8 cellular contexts compared by ENCODE assay signal in genomic region chr1:166839600-166840308, GRCh38. TPM values are rescaled to one million over a fixed set of nuclear protein-coding genes. Genes with fewer than 3 reads are reported as not detected.
DNase-seq lines count a peak whose midpoint lies in the region; ATAC-seq and TF ChIP-seq lines count a peak whose summit lies in the region.

No MANE protein-coding gene starts in this region.

- H3K27me3 ChIP-seq in left lung: no peaks in the 10 kb centered on the region

- no peak for TF ChIP-seq CTCF in left lung (IDR thresholded peaks at IDR 0.05)

- DNase-seq in NCI-H2029 (lab: John Stamatoyannopoulos, UW) (peak; percentile 40), NCI-H2029 treated with DMSO at 0.1 percent for 48 hours (lab: John Stamatoyannopoulos, UW) (no peak), NCI-H1105 treated with DMSO at 0.1 percent for 48 hours (lab: John Stamatoyannopoulos, UW) (peak; percentile 56), cerebellum (ENCODE audit: low spot score) (peak; percentile 65), left lung (peak; percentile 56 to 92)
- DNase-seq in activated CD4-positive, CD25-positive, alpha-beta regulatory T cell treated with anti-CD3 and anti-CD28 coated beads, Interleukin-2, amount 50 U/mL, for 16 hours (ENCODE audit: low read depth, low spot score): peak; percentile 14
- DNase-seq in stimulated activated CD4-positive, alpha-beta T cell treated with anti-CD3 and anti-CD28 coated beads, Interleukin-2, amount 100 ng/mL, for 48 hours: peak; percentile 41 to 42

- H3K4me1 ChIP-seq in left lung: peaks cover 38 to 61% of the 10 kb centered on the region in 2 donors

- H3K27ac ChIP-seq in left lung: peak overlapping the region; percentile 93 to 97

- no peaks in the 10 kb centered on the region for H3K9me3 ChIP-seq in left lung

- ATAC-seq in HG02623 (IDR thresholded peaks at IDR 0.05; ENCODE audit: unreplicated experiment) (peak; percentile 29), left lung (peak; percentile 19)

- peaks cover 0 to 38% of the 10 kb centered on the region in 2 donors for H3K36me3 ChIP-seq in left lung

- peak overlapping the region; percentile 65 to 81 for H3K4me3 ChIP-seq in left lung

- intact Hi-C loops in left lung (cut with DNase I): no loop called here

RNA-seq across cellular contexts. Expression of gene POGK, which starts 0.5 kb away (rescaled TPM):
- total RNA-seq in cerebellum (37.9 TPM), left lung (10 to 100 TPM; 48.9 to 49.6 TPM)

RNA-seq across cellular contexts. Expression of gene TADA1, which starts 36.3 kb away (rescaled TPM):
- total RNA-seq in cerebellum: 33.4 TPM
- 1 to 10 TPM; 7.5 to 9.4 TPM for total RNA-seq in left lung
